In the genomic region with DNA sequence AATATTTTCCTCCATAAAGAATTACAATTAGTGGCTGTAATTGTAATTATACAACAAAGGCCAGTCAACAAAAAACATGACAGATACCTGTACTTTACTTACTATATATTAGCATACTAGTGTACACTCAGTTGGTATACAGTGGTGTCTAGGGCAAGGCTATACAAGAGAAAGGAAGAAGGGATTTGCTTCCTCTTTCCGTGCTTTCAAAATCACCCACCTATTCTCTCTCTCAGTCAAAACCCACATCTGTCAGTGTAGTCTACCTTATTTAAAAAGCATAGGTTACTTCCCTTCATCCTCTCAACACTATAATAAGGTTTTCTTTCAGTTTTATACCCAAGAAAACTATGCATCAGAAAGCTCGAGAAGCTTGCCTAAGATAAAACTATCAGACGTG, we compare ENCODE assay signal across 31 cellular contexts.
"Had no signal": no experiment of that assay in that cellular context is flagged by ENCODE, and none has a peak within 500 bp of the region (broad histone marks: within the 10 kb centered on the region; RNA-seq: fewer than 3 reads in every experiment).

No MANE protein-coding gene starts in this region.

- H3K4me1 ChIP-seq: ascending aorta had no signal

- H3K36me3 ChIP-seq: ascending aorta, cardiac muscle cell, WERI-Rb-1 had no signal

- H3K27me3 ChIP-seq: ascending aorta, cardiac muscle cell had no signal

- H3K27ac ChIP-seq: ascending aorta, cardiac muscle cell, WERI-Rb-1 had no signal

- H3K4me3 ChIP-seq: ascending aorta, cardiac muscle cell had no signal

- FAIRE-seq: bronchial epithelial cell had no signal

- DNase-seq: activated CD4-positive, alpha-beta memory T cell treated with anti-CD3 and anti-CD28 coated beads, Interleukin-2, amount 10 ng/mL, durations not matched to agents 7 days and 5 days; activated CD4-positive, alpha-beta T cell treated with anti-CD3 and anti-CD28 coated beads for 1 hour; activated CD4-positive, alpha-beta T cell treated with anti-CD3 and anti-CD28 coated beads for 36 hours; activated CD4-positive, alpha-beta T cell treated with anti-CD3 and anti-CD28 coated beads for 48 hours; activated CD4-positive, alpha-beta T cell treated with anti-CD3 and anti-CD28 coated beads, Interleukin-2, amount 10 ng/mL, durations not matched to agents 7 days and 5 days; activated CD4-positive, alpha-beta T cell treated with anti-CD3 and anti-CD28 coated beads, Interleukin-2, amount 50 U/mL, for 48 hours; activated CD4-positive, CD25-positive, alpha-beta regulatory T cell; activated CD8-positive, alpha-beta memory T cell treated with anti-CD3 and anti-CD28 coated beads for 24 hours; activated CD8-positive, alpha-beta memory T cell treated with anti-CD3 and anti-CD28 coated beads, Interleukin-2, amount 10 ng/mL, durations not matched to agents 7 days and 5 days; activated CD8-positive, alpha-beta memory T cell treated with anti-CD3 and anti-CD28 coated beads, Interleukin-2, amount 50 U/mL, for 48 hours; activated CD8-positive, alpha-beta T cell treated with anti-CD3 and anti-CD28 coated beads, Interleukin-2, amount 10 ng/mL, durations not matched to agents 7 days and 5 days; activated effector memory CD4-positive, alpha-beta T cell treated with Interleukin-2 at 50 U/mL for 16 hours; activated gamma-delta T cell; activated naive CD4-positive, alpha-beta T cell treated with anti-CD3 and anti-CD28 coated beads, Interleukin-2, amount 10 ng/mL, durations not matched to agents 7 days and 5 days; activated naive CD4-positive, alpha-beta T cell treated with Interleukin-2 at 50 U/mL for 16 hours; activated naive CD8-positive, alpha-beta T cell treated with anti-CD3 and anti-CD28 coated beads, Interleukin-2, amount 10 ng/mL, durations not matched to agents 7 days and 5 days; activated naive CD8-positive, alpha-beta T cell treated with anti-CD3 and anti-CD28 coated beads, Interleukin-2, amount 50 U/mL, for 24 hours; activated T-cell treated with anti-CD3 and anti-CD28 coated beads, Interleukin-2, amount 50 U/mL, for 24 hours; activated T-cell treated with anti-CD3 and anti-CD28 coated beads, Interleukin-2, amount 50 U/mL, for 48 hours; amygdala; anterior cingulate cortex; caudate nucleus; cerebellar nuclear complex; T-helper 2 cell; T-helper 9 cell; WERI-Rb-1 had no signal

- ATAC-seq: activated CD4-positive, alpha-beta T cell treated with anti-CD3 and anti-CD28 coated beads for 36 hours; activated CD4-positive, CD25-positive, alpha-beta regulatory T cell treated with anti-CD3 and anti-CD28 coated beads, Interleukin-2, amount 50 U/mL, for 24 hours; activated CD8-positive, alpha-beta memory T cell treated with anti-CD3 and anti-CD28 coated beads, Interleukin-2, amount 10 ng/mL, durations not matched to agents 7 days and 5 days; activated CD8-positive, alpha-beta T cell treated with anti-CD3 and anti-CD28 coated beads, Interleukin-2, amount 10 ng/mL, durations not matched to agents 7 days and 5 days; activated naive CD8-positive, alpha-beta T cell treated with anti-CD3 and anti-CD28 coated beads, Interleukin-2, amount 50 U/mL, for 24 hours; WTC11 had no signal

- H3K9me3 ChIP-seq: ascending aorta had no signal
